ENCODE assay signal across 25 cellular contexts in genomic region chr15:80577552-80578205, GRCh38.
A peak's percentile ranks its signal among the peaks of the same experiment; 100 is the strongest.
DNase-seq lines count a peak whose midpoint lies in the region; ATAC-seq and TF ChIP-seq lines count a peak whose summit lies in the region.
"Had no signal": no experiment of that assay in that cellular context is flagged by ENCODE, and none has a peak within 500 bp of the region (broad histone marks: within the 10 kb centered on the region; RNA-seq: fewer than 3 reads in every experiment).

No MANE protein-coding gene starts in this region.

- BruUV-seq in MCF 10A (replicated peaks; lab: Mats Ljungman, UMichigan), result no TSS peak

- ATAC-seq in activated CD8-positive, alpha-beta memory T cell treated with anti-CD3 and anti-CD28 coated beads, Interleukin-2, amount 10 ng/mL, durations not matched to agents 7 days and 5 days, result no peak
- ATAC-seq in T-helper 17 cell (no peak), left lobe of liver (no peak), upper lobe of right lung (no peak)
- ATAC-seq: GM12878, PC-3 had no signal

- H3K36me3 ChIP-seq in upper lobe of right lung, result no peaks in the 10 kb centered on the region
- H3K36me3 ChIP-seq in uterus, result no peaks in the 10 kb centered on the region

- H3K9me3 ChIP-seq in T-helper 17 cell (ENCODE audit: control insufficient read depth, low read length, poor library complexity, severe bottlenecking) (no peaks in the 10 kb centered on the region), upper lobe of right lung (no peaks in the 10 kb centered on the region), uterus (no peaks in the 10 kb centered on the region)

- H3K4me1 ChIP-seq in upper lobe of right lung (no peaks in the 10 kb centered on the region), uterus (no peaks in the 10 kb centered on the region)

- intact Hi-C loops in upper lobe of right lung (cut with DNase I) (no loop called here), MCF 10A (cut with micrococcal nuclease) (no loop called here), uterus (cut with DNase I; ENCODE audit: low total_unique reads) (no loop called here)

- no peak overlapping the region for H3K4me3 Mint-ChIP-seq in activated CD8-positive, alpha-beta memory T cell treated with anti-CD3 and anti-CD28 coated beads, Interleukin-2, amount 10 ng/mL, durations not matched to agents 7 days and 5 days
- H3K4me3 Mint-ChIP-seq in T-helper 17 cell, result peak overlapping the region; percentile 21
- H3K4me3 Mint-ChIP-seq in MCF 10A (ENCODE audit: unreplicated experiment), result no peak overlapping the region
- H3K4me3 Mint-ChIP-seq: B cell; CD8-positive, alpha-beta memory T cell had no signal

- CTCF ChIA-PET in activated CD8-positive, alpha-beta memory T cell treated with anti-CD3 and anti-CD28 coated beads, Interleukin-2, amount 10 ng/mL, durations not matched to agents 7 days and 5 days (lab: Charles Lee), result no interaction called here
- CTCF ChIA-PET in MCF 10A (lab: Yijun Ruan, JAX), result interaction anchor here (1.0 to 6.2 kb wide), 5 partner anchors 10 to 689 kb away, joined by 3 to 79 read pairs (median 4); partner anchors contain the start of gene CEMIP

- no peaks in the 10 kb centered on the region for H3K4me1 Mint-ChIP-seq in activated CD8-positive, alpha-beta memory T cell treated with anti-CD3 and anti-CD28 coated beads, Interleukin-2, amount 10 ng/mL, durations not matched to agents 7 days and 5 days
- no peaks in the 10 kb centered on the region for H3K4me1 Mint-ChIP-seq in T-helper 17 cell
- peaks cover 34% of the 10 kb centered on the region for H3K4me1 Mint-ChIP-seq in MCF 10A (ENCODE audit: insufficient read depth, unreplicated experiment)
- H3K4me1 Mint-ChIP-seq: B cell; CD8-positive, alpha-beta memory T cell had no signal

- H3K27ac ChIP-seq in upper lobe of right lung (no peak overlapping the region), uterus (no peak overlapping the region)
- H3K27ac ChIP-seq: 22Rv1, C4-2B had no signal

- TF ChIP-seq POLR2A in uterus (IDR thresholded peaks at IDR 0.05), result no peak

- H3K27me3 Mint-ChIP-seq in activated CD8-positive, alpha-beta memory T cell treated with anti-CD3 and anti-CD28 coated beads, Interleukin-2, amount 10 ng/mL, durations not matched to agents 7 days and 5 days, result no peaks in the 10 kb centered on the region
- H3K27me3 Mint-ChIP-seq in T-helper 17 cell, result peaks cover 31% of the 10 kb centered on the region
- H3K27me3 Mint-ChIP-seq in MCF 10A (ENCODE audit: insufficient read depth, unreplicated experiment), result no peaks in the 10 kb centered on the region

- H3K9me3 Mint-ChIP-seq in activated CD8-positive, alpha-beta memory T cell treated with anti-CD3 and anti-CD28 coated beads, Interleukin-2, amount 10 ng/mL, durations not matched to agents 7 days and 5 days (ENCODE audit: low read depth), result no peaks in the 10 kb centered on the region
- H3K9me3 Mint-ChIP-seq in MCF 10A (ENCODE audit: unreplicated experiment), result no peaks in the 10 kb centered on the region
- H3K9me3 Mint-ChIP-seq: CD8-positive, alpha-beta memory T cell had no signal

- TF ChIP-seq CTCF in upper lobe of right lung (IDR thresholded peaks at IDR 0.05) (no peak), MCF 10A (IDR thresholded peaks at IDR 0.05; ENCODE audit: unreplicated experiment) (no peak), uterus (IDR thresholded peaks at IDR 0.05) (no peak)

- H3K27me3 ChIP-seq in upper lobe of right lung (no peaks in the 10 kb centered on the region), uterus (no peaks in the 10 kb centered on the region)

- peak; percentile 44 for DNase-seq in activated CD8-positive, alpha-beta memory T cell treated with anti-CD3 and anti-CD28 coated beads, Interleukin-2, amount 50 U/mL, for 48 hours
- no peak for DNase-seq in activated CD8-positive, alpha-beta memory T cell treated with anti-CD3 and anti-CD28 coated beads, Interleukin-2, amount 10 ng/mL, durations not matched to agents 7 days and 5 days
- DNase-seq in T-helper 17 cell, result no peak
- peak; percentile 36 for DNase-seq in left lobe of liver (ENCODE audit: low spot score)
- peak; percentile 35 for DNase-seq in upper lobe of right lung
- no peak for DNase-seq in MCF 10A (ENCODE audit: unreplicated experiment)
- DNase-seq in NCI-H510A treated with DMSO at 0.1 percent for 48 hours (lab: John Stamatoyannopoulos, UW), result no peak
- no peak for DNase-seq in uterus
- DNase-seq: CD8-positive, alpha-beta memory T cell; DMS 273 treated with DMSO at 0.1 percent for 48 hours; DMS79; EL; GDM1; Karpas-422; NCI-H1105; NCI-H1436 treated with DMSO at 0.1 percent for 48 hours; NCI-H187 treated with DMSO at 0.1 percent for 48 hours; NCI-H524 treated with DMSO at 0.1 percent for 48 hours; NCI-H774; PC-3; SHP77 had no signal

- no peaks in the 10 kb centered on the region for H3K36me3 Mint-ChIP-seq in activated CD8-positive, alpha-beta memory T cell treated with anti-CD3 and anti-CD28 coated beads, Interleukin-2, amount 10 ng/mL, durations not matched to agents 7 days and 5 days
- no peaks in the 10 kb centered on the region for H3K36me3 Mint-ChIP-seq in T-helper 17 cell (ENCODE audit: low read depth)
- no peaks in the 10 kb centered on the region for H3K36me3 Mint-ChIP-seq in MCF 10A (ENCODE audit: insufficient read depth, unreplicated experiment)
- H3K36me3 Mint-ChIP-seq: CD8-positive, alpha-beta memory T cell had no signal

- POLR2A ChIA-PET in MCF 10A (lab: Yijun Ruan, JAX), result no interaction called here

- no peak overlapping the region for H3K27ac Mint-ChIP-seq in activated CD8-positive, alpha-beta memory T cell treated with anti-CD3 and anti-CD28 coated beads, Interleukin-2, amount 10 ng/mL, durations not matched to agents 7 days and 5 days
- H3K27ac Mint-ChIP-seq in T-helper 17 cell, result no peak overlapping the region
- H3K27ac Mint-ChIP-seq in MCF 10A (ENCODE audit: low read depth, unreplicated experiment), result no peak overlapping the region
- H3K27ac Mint-ChIP-seq: B cell; CD8-positive, alpha-beta memory T cell had no signal

- H3K4me3 ChIP-seq in upper lobe of right lung (no peak overlapping the region), uterus (no peak overlapping the region)
- H3K4me3 ChIP-seq: GM12878 had no signal

Comparison
In these comparisons a context has a peak if more than half of its experiments do, and no peak if none do; other contexts are left out.
1. DNase-seq: peak in activated CD8-positive, alpha-beta memory T cell treated with anti-CD3 and anti-CD28 coated beads, Interleukin-2, amount 50 U/mL, for 48 hours (single experiment), left lobe of liver (single experiment) and upper lobe of right lung (single experiment); none in activated CD8-positive, alpha-beta memory T cell treated with anti-CD3 and anti-CD28 coated beads, Interleukin-2, amount 10 ng/mL, durations not matched to agents 7 days and 5 days (single experiment), T-helper 17 cell (0 of 3), MCF 10A (single experiment), NCI-H510A treated with DMSO at 0.1 percent for 48 hours (single experiment) and uterus (0 of 2).